ENCODE assay signal across 8 cellular contexts in the genomic region with DNA sequence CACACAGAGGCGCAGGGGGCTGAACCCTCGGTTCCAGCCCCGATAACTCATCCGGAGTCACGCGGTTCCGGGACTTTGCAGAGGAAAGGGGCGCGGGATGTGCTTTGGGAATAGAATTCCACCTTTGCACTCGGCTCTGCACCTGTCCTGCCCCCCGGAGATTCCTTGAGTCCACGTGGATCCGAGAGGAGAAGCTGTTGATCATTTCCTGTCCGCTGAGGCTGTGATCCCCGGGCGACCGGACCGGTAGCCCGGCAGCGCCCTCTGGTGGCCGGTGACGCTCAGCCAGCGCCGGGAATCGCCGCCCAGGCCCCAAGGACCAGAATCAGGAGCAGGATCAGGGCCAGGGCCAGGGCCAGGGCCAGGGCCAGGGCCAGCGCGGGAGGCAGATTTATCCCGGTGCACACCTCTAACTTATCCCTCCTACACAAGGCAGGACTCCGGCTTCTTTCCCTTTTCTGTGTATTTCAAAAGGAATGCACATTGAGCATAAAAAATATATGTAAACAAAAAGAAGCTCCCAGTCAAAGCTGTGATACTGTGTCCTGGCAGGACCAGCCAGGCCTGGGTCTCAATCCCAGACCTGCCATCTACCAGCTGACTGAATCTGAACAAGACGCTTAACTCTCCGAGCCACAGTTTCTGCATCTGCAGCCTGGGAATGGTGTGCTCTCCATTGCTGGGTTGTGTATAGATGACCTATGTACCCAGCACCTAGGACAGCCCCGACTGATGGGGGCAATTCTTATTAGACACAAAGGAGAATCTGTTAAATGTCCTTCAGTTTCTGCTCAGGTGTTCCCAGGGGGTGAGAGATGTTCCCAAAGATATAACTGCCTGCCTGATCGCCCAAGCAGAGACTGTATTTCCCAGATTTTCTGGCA. TPM values are rescaled to one million over a fixed set of nuclear protein-coding genes. Genes with fewer than 3 reads are reported as not detected.
A peak's percentile ranks its signal among the peaks of the same experiment; 100 is the strongest.
DNase-seq lines count a peak whose midpoint lies in the region; ATAC-seq and TF ChIP-seq lines count a peak whose summit lies in the region.

No MANE protein-coding gene starts in this region.

- H3K4me1 ChIP-seq in DOHH2 (ENCODE audit: control insufficient read depth, low read length) (peaks cover 6% of the 10 kb centered on the region), mesendoderm (ENCODE audit: control insufficient read depth, low read depth, low read length) (peaks cover 3% of the 10 kb centered on the region)

- H3K4me3 ChIP-seq in DOHH2 (ENCODE audit: low read length) = peak overlapping the region; percentile 86
- H3K4me3 ChIP-seq in mesendoderm (ENCODE audit: low read length) = no peak overlapping the region

- H3K36me3 ChIP-seq in DOHH2 (ENCODE audit: control insufficient read depth, low read length) (no peaks in the 10 kb centered on the region), mesendoderm (ENCODE audit: control insufficient read depth, insufficient read depth, low read length) (no peaks in the 10 kb centered on the region)

- no peak overlapping the region for H2BK120ac ChIP-seq in mesendoderm (ENCODE audit: low read depth, low read length)

- no peak overlapping the region for H3K27ac ChIP-seq in DOHH2 (ENCODE audit: low read depth, low read length)
- H3K27ac ChIP-seq in mesendoderm (ENCODE audit: low read depth, low read length) = no peak overlapping the region

- H3K4me2 ChIP-seq in DOHH2 (ENCODE audit: low read length) (peak overlapping the region; percentile 98), mesendoderm (ENCODE audit: low read length) (peak overlapping the region; percentile 39)

- H3K4me1 Mint-ChIP-seq in effector memory CD8-positive, alpha-beta T cell (ENCODE audit: low read depth in 2 of 2) = peaks cover 10 to 19% of the 10 kb centered on the region in 2 donors

- no peaks in the 10 kb centered on the region for H3F3A ChIP-seq in DOHH2 (ENCODE audit: control insufficient read depth, insufficient read depth)

- H3K27me3 ChIP-seq in DOHH2 (ENCODE audit: control insufficient read depth, low read length) (no peaks in the 10 kb centered on the region), mesendoderm (ENCODE audit: insufficient read depth, low read length, poor library complexity) (no peaks in the 10 kb centered on the region)

- no peak overlapping the region for H3K9ac ChIP-seq in mesendoderm (ENCODE audit: low read length)

- H3K79me2 ChIP-seq in DOHH2 (ENCODE audit: control insufficient read depth, low read length) = no peaks in the 10 kb centered on the region
- no peaks in the 10 kb centered on the region for H3K79me2 ChIP-seq in mesendoderm (ENCODE audit: control insufficient read depth, insufficient read depth, low read length)

- no peak overlapping the region for H4K8ac ChIP-seq in mesendoderm (ENCODE audit: low read depth, low read length)

- no peaks in the 10 kb centered on the region for H3K9me3 Mint-ChIP-seq in effector memory CD8-positive, alpha-beta T cell

- H3K9me3 ChIP-seq in DOHH2 (ENCODE audit: control insufficient read depth, insufficient read depth, low read length) = no peaks in the 10 kb centered on the region

- H2BK15ac ChIP-seq in mesendoderm (replicated peaks; ENCODE audit: low read depth) = no peak overlapping the region

- no CpG with 5 or more reads among the region's 34 CpGs for WGBS in mesendoderm (ENCODE audit: extremely low coverage, insufficient coverage, low lambda C conversion rate)

- H2AK5ac ChIP-seq in mesendoderm (ENCODE audit: low read length) = no peak overlapping the region

- peak; percentile 39 for ATAC-seq in HG02798 (IDR thresholded peaks at IDR 0.05; ENCODE audit: poor library complexity, unreplicated experiment)
- ATAC-seq in effector memory CD8-positive, alpha-beta T cell (replicated peaks) = peak; percentile 79

- H3K18ac ChIP-seq in mesendoderm (ENCODE audit: low read length) = no peak overlapping the region

- DNase-seq in NCI-H748 (lab: John Stamatoyannopoulos, UW; ENCODE audit: unreplicated experiment) (peak; percentile 71), mesendoderm (peak; percentile 84), KG1 (lab: John Stamatoyannopoulos, UW) (no peak)
- DNase-seq in activated CD8-positive, alpha-beta memory T cell treated with anti-CD3 and anti-CD28 coated beads for 24 hours = peak; percentile 97
- DNase-seq in effector memory CD8-positive, alpha-beta T cell = peak; percentile 71 to 80 (median 79)
- peak; percentile 60 to 77 (median 73) for DNase-seq in stimulated activated CD4-positive, alpha-beta T cell treated with anti-CD3 and anti-CD28 coated beads, TNF-alpha, amount 100 ng/mL, for 48 hours (ENCODE audit: low read depth in 3 of 3)

- no peak overlapping the region for H3K56ac ChIP-seq in mesendoderm (ENCODE audit: low read length)

- H3K9me2 ChIP-seq in DOHH2 (replicated peaks; ENCODE audit: control insufficient read depth, low read length) = no peaks in the 10 kb centered on the region

- no peak overlapping the region for H3K27ac Mint-ChIP-seq in effector memory CD8-positive, alpha-beta T cell

- H4K20me1 ChIP-seq in DOHH2 (ENCODE audit: control insufficient read depth, insufficient read depth, low read depth, low read length) = no peaks in the 10 kb centered on the region

- H3K36me3 Mint-ChIP-seq in effector memory CD8-positive, alpha-beta T cell (ENCODE audit: insufficient read depth) = peaks cover 4% of the 10 kb centered on the region

- H2BK5ac ChIP-seq in mesendoderm (ENCODE audit: low read length) = no peak overlapping the region

- no peak overlapping the region for H3K23ac ChIP-seq in mesendoderm (ENCODE audit: low read length)

- peak; percentile 91 for TF ChIP-seq CTCF in DOHH2 (IDR thresholded peaks at IDR 0.05; ENCODE audit: low read depth, low read length, poor library complexity, severe bottlenecking)

- peak overlapping the region; percentile 47 to 64 for H3K4me3 Mint-ChIP-seq in effector memory CD8-positive, alpha-beta T cell

- no peaks in the 10 kb centered on the region for H3K79me1 ChIP-seq in mesendoderm (ENCODE audit: low read length)

- peaks cover 12 to 26% of the 10 kb centered on the region in 2 donors for H3K27me3 Mint-ChIP-seq in effector memory CD8-positive, alpha-beta T cell

- no peak overlapping the region for H4K5ac ChIP-seq in mesendoderm (ENCODE audit: low read length)

- no peak overlapping the region for H3K4ac ChIP-seq in mesendoderm (ENCODE audit: low read depth, low read length)

RNA-seq across cellular contexts. Expression of gene SPATA3, which starts 8.5 kb away (rescaled TPM):
- not detected for polyA plus RNA-seq in mesendoderm (2013, experiment 1 of 2)
- not detected for polyA plus RNA-seq in mesendoderm (2013, experiment 2 of 2)

RNA-seq across cellular contexts. Expression of gene C2orf72, which starts 49.9 kb away (rescaled TPM):
- 0.69 TPM for polyA plus RNA-seq in mesendoderm (2013, experiment 1 of 2)
- 0.83 TPM for polyA plus RNA-seq in mesendoderm (2013, experiment 2 of 2)
